ENCODE assay signal across 29 cellular contexts in the genomic region with DNA sequence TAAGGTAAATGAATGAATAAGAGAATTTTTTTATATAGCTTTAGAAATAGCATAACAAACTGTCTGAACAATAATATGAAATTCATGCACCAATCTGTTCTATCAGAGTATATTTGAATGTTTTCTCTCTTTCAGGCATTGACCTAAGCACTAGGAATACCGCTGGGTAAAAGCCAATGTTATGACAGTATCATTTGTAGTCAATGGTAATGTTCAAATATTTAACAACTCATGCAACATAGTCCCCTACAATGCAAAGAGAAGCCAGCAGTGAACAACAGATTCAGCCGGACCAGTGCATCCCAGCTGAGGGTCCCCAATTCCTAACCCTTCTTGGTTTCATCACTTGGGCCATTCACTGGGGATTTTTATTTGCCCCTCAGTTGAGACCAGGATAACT.
"Had no signal": no experiment of that assay in that cellular context is flagged by ENCODE, and none has a peak within 500 bp of the region (broad histone marks: within the 10 kb centered on the region; RNA-seq: fewer than 3 reads in every experiment).

No MANE protein-coding gene starts in this region.

- FAIRE-seq: kidney, urothelium cell line had no signal

- H3K4me3 ChIP-seq: left ventricle myocardium inferior, lung, ovary, prostate gland, skin epidermis, stomach, testis, thyroid gland, upper lobe of right lung had no signal

- H3K36me3 ChIP-seq: left ventricle myocardium inferior, ovary, prostate gland, stomach, thyroid gland, upper lobe of right lung had no signal

- H3K27ac ChIP-seq: left ventricle myocardium inferior, ovary, prostate gland, skin epidermis, stomach, testis, thyroid gland, upper lobe of right lung had no signal

- H3K4me1 ChIP-seq: left ventricle myocardium inferior, prostate gland, stomach, testis, thyroid gland, upper lobe of right lung had no signal

- ATAC-seq: left colon; natural killer cell; right cardiac atrium; sciatic nerve; stimulated activated naive B cell treated with anti-CD40 and anti-IgM and Interleukin-4, amounts not matched to agents 10 μg/mL and 1 μg/mL and 100 μg/mL, for 72 hours; stimulated activated naive CD8-positive, alpha-beta T cell treated with anti-CD3 and anti-CD28 coated beads, Interleukin-15, Interleukin-2, amounts not matched to agents 100 U/mL and 50 U/mL, for 24 hours; upper lobe of right lung had no signal

- DNase-seq: hypothalamus; immature natural killer cell; kidney; left colon; left ventricle myocardium inferior; mesendoderm; naive B cell; natural killer cell; nephron progenitor cell; ovary; posterior cingulate gyrus; retina; right cardiac atrium; stimulated activated CD4-positive, alpha-beta T cell treated with anti-CD3 and anti-CD28 coated beads, Interleukin-12 subunit alpha, Interleukin-12 subunit beta, amount 100 ng/mL, for 4 hours; stimulated activated CD4-positive, alpha-beta T cell treated with anti-CD3 and anti-CD28 coated beads, Interleukin-15, amount 100 ng/mL, for 24 hours; stimulated activated CD4-positive, alpha-beta T cell treated with anti-CD3 and anti-CD28 coated beads, Interleukin-2, amount 100 ng/mL, for 24 hours; stimulated activated CD4-positive, alpha-beta T cell treated with anti-CD3 and anti-CD28 coated beads, Interleukin-4, amount 100 ng/mL, for 1 hour; stimulated activated naive B cell treated with anti-CD40 and anti-IgM and Interleukin-4, amounts not matched to agents 10 μg/mL and 1 μg/mL and 100 μg/mL, for 72 hours; stimulated activated naive CD8-positive, alpha-beta T cell treated with anti-CD3 and anti-CD28 coated beads, Interleukin-15, Interleukin-2, amounts not matched to agents 100 U/mL and 50 U/mL, for 24 hours; stomach; testis; thyroid gland; trophoblast cell; upper lobe of right lung had no signal

- H3K9me3 ChIP-seq: left ventricle myocardium inferior, ovary, prostate gland, stomach, testis, thyroid gland, upper lobe of right lung had no signal

- H3K27me3 ChIP-seq: ovary, stomach, testis, thyroid gland, upper lobe of right lung had no signal
